ENCODE assay signal across 1 cellular context in genomic region chr5:121783700-121784099, GRCh38.
TF ChIP-seq lines count a peak whose summit lies in the region.

No MANE protein-coding gene starts in this region.

TF ChIP-seq in GM23338, 12 proteins besides CTCF, POLR2A, EP300 and RAD21 (continued from another document):
- TF ChIP-seq REST (IDR thresholded peaks at IDR 0.05; ENCODE audit: unreplicated experiment), result no peak
- no peak for TF ChIP-seq CREB1 (CRISPR knock-in tag; IDR thresholded peaks at IDR 0.05; ENCODE audit: low read depth)
- TF ChIP-seq JUNB (IDR thresholded peaks at IDR 0.05; ENCODE audit: unreplicated experiment), result no peak
- TF ChIP-seq ZNF462 (CRISPR knock-in tag; IDR thresholded peaks at IDR 0.05), result no peak
- no peak for TF ChIP-seq NANOG (IDR thresholded peaks at IDR 0.05; ENCODE audit: borderline replicate concordance)
- TF ChIP-seq EZH2 (IDR thresholded peaks at IDR 0.05; ENCODE audit: low read depth, unreplicated experiment), result no peak
- no peak for TF ChIP-seq POLR2AphosphoS5 (IDR thresholded peaks at IDR 0.05; ENCODE audit: low read depth)
- TF ChIP-seq ZNF114 (CRISPR knock-in tag; IDR thresholded peaks at IDR 0.05), result no peak
- TF ChIP-seq EZH2phosphoT487 (IDR thresholded peaks at IDR 0.05; ENCODE audit: unreplicated experiment), result no peak
- TF ChIP-seq STAT1 (IDR thresholded peaks at IDR 0.05; ENCODE audit: unreplicated experiment), result no peak
